ENCODE assay signal across 26 cellular contexts in the genomic region with DNA sequence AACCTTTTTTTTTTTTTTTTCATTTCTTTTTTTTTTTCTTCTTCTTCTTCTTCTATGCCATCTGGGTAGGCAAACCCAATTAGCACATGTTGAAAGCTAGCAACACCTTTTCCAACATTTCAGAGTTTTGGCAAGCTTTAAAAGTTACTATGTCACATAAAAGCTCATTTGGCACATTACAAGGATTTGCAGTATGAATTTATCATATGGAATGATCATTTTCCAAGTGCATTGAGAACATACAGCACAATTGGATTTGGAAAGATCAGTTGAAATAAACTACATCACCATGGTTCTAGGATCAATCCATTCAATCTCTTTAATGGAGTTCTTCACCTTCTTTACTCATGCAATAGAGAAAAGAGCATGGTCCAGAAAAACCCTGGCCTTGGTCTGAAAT.
"Had no signal": no experiment of that assay in that cellular context is flagged by ENCODE, and none has a peak within 500 bp of the region (broad histone marks: within the 10 kb centered on the region; RNA-seq: fewer than 3 reads in every experiment).

No MANE protein-coding gene starts in this region.

- H3K27me3 ChIP-seq: stomach, suprapubic skin, testis, thyroid gland, tibial artery, tibial nerve, transverse colon, upper lobe of left lung, upper lobe of right lung, uterus, vagina had no signal

- H3K4me3 ChIP-seq: stomach, suprapubic skin, testis, thoracic aorta, thyroid gland, tibial artery, tibial nerve, transverse colon, upper lobe of left lung, upper lobe of right lung, uterus, vagina had no signal

- DNase-seq: stimulated activated CD4-positive, alpha-beta T cell treated with anti-CD3 and anti-CD28 coated beads, Interleukin-2, amount 100 ng/mL, for 48 hours; stimulated activated CD4-positive, alpha-beta T cell treated with anti-CD3 and anti-CD28 coated beads, Interleukin-4, amount 100 ng/mL, for 1 hour; stimulated activated CD4-positive, alpha-beta T cell treated with anti-CD3 and anti-CD28 coated beads, Interleukin-4, amount 100 ng/mL, for 24 hours; stimulated activated CD4-positive, alpha-beta T cell treated with anti-CD3 and anti-CD28 coated beads, Interleukin-4, amount 100 ng/mL, for 4 hours; stimulated activated CD8-positive, alpha-beta memory T cell treated with anti-CD3 and anti-CD28 coated beads, Interleukin-4, amount 100 ng/mL, for 48 hours; stimulated activated naive B cell treated with anti-CD40 and anti-IgM and Interleukin-4, amounts not matched to agents 10 μg/mL and 1 μg/mL and 100 μg/mL, for 72 hours; stimulated activated naive CD4-positive, alpha-beta T cell; stimulated activated naive CD4-positive, alpha-beta T cell treated with Interleukin-2 at 50 U/mL for 16 hours; stimulated activated naive CD8-positive, alpha-beta T cell treated with anti-CD3 and anti-CD28 coated beads, Interleukin-15, amount 100 ng/mL, for 72 hours; stimulated activated naive CD8-positive, alpha-beta T cell treated with anti-CD3 and anti-CD28 coated beads, Interleukin-15, Interleukin-2, amounts not matched to agents 100 U/mL and 50 U/mL, for 24 hours; stomach; substantia nigra; testis; thyroid gland; tibial artery; transverse colon; trophoblast cell; upper lobe of left lung; upper lobe of right lung; uterus had no signal

- H3K4me1 ChIP-seq: suprapubic skin, testis, thyroid gland, tibial artery, upper lobe of left lung, upper lobe of right lung, uterus, vagina had no signal

- H3K27ac ChIP-seq: stomach, suprapubic skin, testis, thoracic aorta, thyroid gland, tibial artery, tibial nerve, transverse colon, upper lobe of left lung, upper lobe of right lung, uterus, vagina had no signal

- ATAC-seq: stimulated activated effector memory CD8-positive, alpha-beta T cell treated with anti-CD3 and anti-CD28 coated beads, Interleukin-12 subunit alpha, Interleukin-12 subunit beta, amount 100 ng/mL, for 72 hours; stimulated activated memory B cell treated with anti-CD40 and anti-IgM and Interleukin-4, amounts not matched to agents 10 μg/mL and 1 μg/mL and 100 μg/mL, for 72 hours; stimulated activated naive B cell treated with anti-CD40 and anti-IgM and Interleukin-4, amounts not matched to agents 10 μg/mL and 1 μg/mL and 100 μg/mL, for 72 hours; stimulated activated naive CD8-positive, alpha-beta T cell treated with anti-CD3 and anti-CD28 coated beads, Interleukin-15, amount 100 ng/mL, for 72 hours; stimulated activated naive CD8-positive, alpha-beta T cell treated with anti-CD3 and anti-CD28 coated beads, Interleukin-15, Interleukin-2, amounts not matched to agents 100 U/mL and 50 U/mL, for 24 hours; upper lobe of right lung had no signal

- H3K9me3 ChIP-seq: stomach, suprapubic skin, testis, thoracic aorta, thyroid gland, tibial artery, tibial nerve, transverse colon, upper lobe of left lung, upper lobe of right lung, uterus, vagina had no signal

- H3K36me3 ChIP-seq: stomach, suprapubic skin, thoracic aorta, thyroid gland, tibial artery, tibial nerve, transverse colon, upper lobe of left lung, upper lobe of right lung, uterus, vagina had no signal
